8 cellular contexts compared by ENCODE assay signal in the genomic region with DNA sequence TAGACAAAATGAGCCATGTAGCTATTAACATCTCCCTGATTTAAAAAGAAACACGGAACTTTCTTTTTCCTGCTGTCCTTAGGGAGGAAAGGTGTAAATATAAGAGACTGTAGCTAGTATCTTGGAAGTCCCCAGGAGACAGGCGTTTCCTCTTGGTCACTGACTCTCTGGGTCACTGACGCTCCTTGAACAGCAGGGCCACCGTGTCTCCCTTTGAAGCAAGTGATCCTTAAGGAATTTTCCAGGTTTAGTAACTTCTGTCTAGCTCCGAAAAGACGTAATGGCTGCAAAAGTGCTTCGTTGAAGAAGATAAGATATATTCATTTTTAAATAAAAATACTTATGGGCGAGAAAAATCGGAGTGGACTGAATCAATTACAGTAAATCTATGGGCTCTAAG. TPM values are rescaled to one million over a fixed set of nuclear protein-coding genes. Genes with fewer than 3 reads are reported as not detected.
DNase-seq lines count a peak whose midpoint lies in the region; ATAC-seq and TF ChIP-seq lines count a peak whose summit lies in the region.

No MANE protein-coding gene starts in this region.

- CTCF ChIA-PET in HEK293 (lab: Yijun Ruan, JAX) = interaction anchor here (0.6 to 3.6 kb wide), 30 partner anchors 8 to 752 kb away, joined by 3 to 28 read pairs (median 4); partner anchors contain the start of gene OR2S2

- peak; percentile 26 for DNase-seq in astrocyte of the hippocampus (ENCODE audit: low read depth, low spot score)
- no peak for DNase-seq in lung (ENCODE audit: low spot score)
- no peak for DNase-seq in uterus
- DNase-seq in GM10266 (ENCODE audit: extremely low spot score) = no peak

- H3K36me3 ChIP-seq in HEK293 (ENCODE audit: control insufficient read depth in 2 of 2, insufficient read depth in 1 of 2, low read length in 2 of 2) (peaks cover 0 to 16% of the 10 kb centered on the region in 2 experiments; a peak in 1 of 3 replicates), lung (ENCODE audit: control insufficient read depth in 2 of 2, insufficient read depth in 2 of 2, low read length in 2 of 2) (no peaks in the 10 kb centered on the region), uterus (no peaks in the 10 kb centered on the region)

- intact Hi-C loops in uterus (cut with DNase I; ENCODE audit: low total_unique reads) = no loop called here

- TF ChIP-seq CTCF in 22Rv1 (IDR thresholded peaks at IDR 0.05) (no peak), HEK293 (tag by site-specific recombination; IDR thresholded peaks at IDR 0.05) (no peak), lung (IDR thresholded peaks at IDR 0.05; ENCODE audit: control extremely low read depth, extremely low read depth) (no peak), uterus (IDR thresholded peaks at IDR 0.05) (no peak), GM10266 (IDR thresholded peaks at IDR 0.05; ENCODE audit: control insufficient read depth, insufficient read depth, low read depth, missing control alignments) (no peak)

- H3K27me3 ChIP-seq in lung (ENCODE audit: control insufficient read depth, insufficient read depth) (no peaks in the 10 kb centered on the region), uterus (no peaks in the 10 kb centered on the region)

- H3K9me3 ChIP-seq in HEK293 (ENCODE audit: control insufficient read depth, insufficient read depth, low read depth, low read length) = no peaks in the 10 kb centered on the region
- H3K9me3 ChIP-seq in lung (ENCODE audit: control insufficient read depth in 2 of 2, insufficient read depth in 1 of 2, low read length in 1 of 2) = no peaks in the 10 kb centered on the region
- no peaks in the 10 kb centered on the region for H3K9me3 ChIP-seq in uterus

- ATAC-seq in lung (ENCODE audit: insufficient read depth, low FRiP score) = no peak
- no peak for ATAC-seq in HG03025 (IDR thresholded peaks at IDR 0.05; ENCODE audit: low FRiP score, unreplicated experiment)
- no peak for ATAC-seq in HG02973 (IDR thresholded peaks at IDR 0.05; ENCODE audit: unreplicated experiment)

- H3K4me3 ChIP-seq in HEK293 (ENCODE audit: low read depth, low read length) (peak overlapping the region; percentile 93), lung (no peak overlapping the region), uterus (peak overlapping the region; percentile 83 to 98)

- H3K27ac ChIP-seq in 22Rv1 (peak overlapping the region; percentile 78), HEK293 (ENCODE audit: extremely low read depth, low read depth, low read length) (no peak overlapping the region), lung (ENCODE audit: low read depth in 1 of 2, low read length in 1 of 2) (peak overlapping the region; percentile 74 to 96), uterus (peak overlapping the region; percentile 90 to 93)

- H3K4me1 ChIP-seq in HEK293 (ENCODE audit: control insufficient read depth, insufficient read depth, low read length) = 0 out of 2 replicates have a peak, but pooled peaks cover 6% of the 10 kb centered on the region
- peaks cover 7 to 19% of the 10 kb centered on the region in 2 donors for H3K4me1 ChIP-seq in lung (ENCODE audit: control insufficient read depth in 2 of 2, insufficient read depth in 2 of 2, low read length in 2 of 2)
- H3K4me1 ChIP-seq in uterus = peaks cover 0 to 18% of the 10 kb centered on the region in 2 donors

- no peak for TF ChIP-seq POLR2A in uterus (IDR thresholded peaks at IDR 0.05)

- POLR2A ChIA-PET in HEK293 (lab: Yijun Ruan, JAX) = interaction anchor here (0.6 to 2.6 kb wide), 52 partner anchors 8 to 427 kb away, joined by 3 to 30 read pairs (median 4); partner anchors contain the start of genes CCIN, GLIPR2, GNE and HINT2

- WGBS in lung, 2 donors = 6 to 7% methylated on average over 9 of the region's 9 CpGs

TF ChIP-seq in HEK293, 187 proteins besides CTCF, POLR2A, EP300 and RAD21 (continues in another document):
- TF ChIP-seq ZNF600 (tag by site-specific recombination; IDR thresholded peaks at IDR 0.05) (no peak), ZNF121 (tag by site-specific recombination; IDR thresholded peaks at IDR 0.05) (no peak), ELK4 (IDR thresholded peaks at IDR 0.05; ENCODE audit: borderline replicate concordance, low read depth, low read length) (no peak), ZFP3 (tag by site-specific recombination; IDR thresholded peaks at IDR 0.05; ENCODE audit: low read depth) (no peak), ZNF391 (tag by site-specific recombination; IDR thresholded peaks at IDR 0.05; ENCODE audit: borderline replicate concordance, low read depth) (no peak), ZNF473 (tag by site-specific recombination; IDR thresholded peaks at IDR 0.05) (no peak), ZFP37 (tag by site-specific recombination; IDR thresholded peaks at IDR 0.05) (no peak), SP7 (tag by site-specific recombination; IDR thresholded peaks at IDR 0.05) (no peak), ZNF785 (tag by site-specific recombination; IDR thresholded peaks at IDR 0.05) (no peak)
- TF ChIP-seq, protein P1, sequence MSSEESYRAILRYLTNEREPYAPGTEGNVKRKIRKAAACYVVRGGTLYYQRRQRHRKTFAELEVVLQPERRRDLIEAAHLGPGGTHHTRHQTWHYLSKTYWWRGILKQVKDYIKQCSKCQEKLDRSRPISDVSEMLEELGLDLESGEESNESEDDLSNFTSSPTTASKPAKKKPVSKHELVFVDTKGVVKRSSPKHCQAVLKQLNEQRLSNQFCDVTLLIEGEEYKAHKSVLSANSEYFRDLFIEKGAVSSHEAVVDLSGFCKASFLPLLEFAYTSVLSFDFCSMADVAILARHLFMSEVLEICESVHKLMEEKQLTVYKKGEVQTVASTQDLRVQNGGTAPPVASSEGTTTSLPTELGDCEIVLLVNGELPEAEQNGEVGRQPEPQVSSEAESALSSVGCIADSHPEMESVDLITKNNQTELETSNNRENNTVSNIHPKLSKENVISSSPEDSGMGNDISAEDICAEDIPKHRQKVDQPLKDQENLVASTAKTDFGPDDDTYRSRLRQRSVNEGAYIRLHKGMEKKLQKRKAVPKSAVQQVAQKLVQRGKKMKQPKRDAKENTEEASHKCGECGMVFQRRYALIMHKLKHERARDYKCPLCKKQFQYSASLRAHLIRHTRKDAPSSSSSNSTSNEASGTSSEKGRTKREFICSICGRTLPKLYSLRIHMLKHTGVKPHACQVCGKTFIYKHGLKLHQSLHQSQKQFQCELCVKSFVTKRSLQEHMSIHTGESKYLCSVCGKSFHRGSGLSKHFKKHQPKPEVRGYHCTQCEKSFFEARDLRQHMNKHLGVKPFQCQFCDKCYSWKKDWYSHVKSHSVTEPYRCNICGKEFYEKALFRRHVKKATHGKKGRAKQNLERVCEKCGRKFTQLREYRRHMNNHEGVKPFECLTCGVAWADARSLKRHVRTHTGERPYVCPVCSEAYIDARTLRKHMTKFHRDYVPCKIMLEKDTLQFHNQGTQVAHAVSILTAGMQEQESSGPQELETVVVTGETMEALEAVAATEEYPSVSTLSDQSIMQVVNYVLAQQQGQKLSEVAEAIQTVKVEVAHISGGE (tag by site-specific recombination; conservative IDR thresholded peaks at IDR 0.05; ENCODE audit: low read depth) = no peak
- TF ChIP-seq, protein P2, sequence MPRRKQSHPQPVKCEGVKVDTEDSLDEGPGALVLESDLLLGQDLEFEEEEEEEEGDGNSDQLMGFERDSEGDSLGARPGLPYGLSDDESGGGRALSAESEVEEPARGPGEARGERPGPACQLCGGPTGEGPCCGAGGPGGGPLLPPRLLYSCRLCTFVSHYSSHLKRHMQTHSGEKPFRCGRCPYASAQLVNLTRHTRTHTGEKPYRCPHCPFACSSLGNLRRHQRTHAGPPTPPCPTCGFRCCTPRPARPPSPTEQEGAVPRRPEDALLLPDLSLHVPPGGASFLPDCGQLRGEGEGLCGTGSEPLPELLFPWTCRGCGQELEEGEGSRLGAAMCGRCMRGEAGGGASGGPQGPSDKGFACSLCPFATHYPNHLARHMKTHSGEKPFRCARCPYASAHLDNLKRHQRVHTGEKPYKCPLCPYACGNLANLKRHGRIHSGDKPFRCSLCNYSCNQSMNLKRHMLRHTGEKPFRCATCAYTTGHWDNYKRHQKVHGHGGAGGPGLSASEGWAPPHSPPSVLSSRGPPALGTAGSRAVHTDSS (tag by site-specific recombination; IDR thresholded peaks at IDR 0.05) = no peak
- TF ChIP-seq, protein P3, sequence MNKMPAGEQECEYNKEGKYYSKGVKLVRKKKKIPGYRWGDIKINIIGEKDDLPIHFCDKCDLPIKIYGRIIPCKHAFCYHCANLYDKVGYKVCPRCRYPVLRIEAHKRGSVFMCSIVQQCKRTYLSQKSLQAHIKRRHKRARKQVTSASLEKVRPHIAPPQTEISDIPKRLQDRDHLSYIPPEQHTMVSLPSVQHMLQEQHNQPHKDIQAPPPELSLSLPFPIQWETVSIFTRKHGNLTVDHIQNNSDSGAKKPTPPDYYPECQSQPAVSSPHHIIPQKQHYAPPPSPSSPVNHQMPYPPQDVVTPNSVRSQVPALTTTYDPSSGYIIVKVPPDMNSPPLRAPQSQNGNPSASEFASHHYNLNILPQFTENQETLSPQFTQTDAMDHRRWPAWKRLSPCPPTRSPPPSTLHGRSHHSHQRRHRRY (tag by site-specific recombination; IDR thresholded peaks at IDR 0.05) = no peak

RNA-seq across cellular contexts. Expression of gene CLTA, which starts 0.7 kb away (rescaled TPM):
- total RNA-seq in lung (100 to 1,000 TPM; 143 to 195 TPM), uterus (100 to 1,000 TPM; 111 to 191 (median 141) TPM)
- polyA plus RNA-seq in lung = 100 to 1,000 TPM; 145 to 269 TPM

RNA-seq across cellular contexts. Expression of gene CCIN, which starts 20.8 kb away (rescaled TPM):
- total RNA-seq in lung (under 1 TPM in 1 of 2 donors, not detected in 1; 0.89 TPM), uterus (1 to 10 TPM in 2 of 4 donors, under 1 TPM in 2; 0.26 to 1.6 (median 0.99) TPM)
- under 1 TPM; 0.12 to 0.15 TPM for polyA plus RNA-seq in lung

RNA-seq across cellular contexts. Expression of gene GLIPR2, which starts 53.4 kb away (rescaled TPM):
- total RNA-seq in lung = 100 to 1,000 TPM in 1 of 2 donors, 10 to 100 TPM in 1; 17.4 to 112 TPM
- 10 to 100 TPM; 61.6 to 90.0 TPM for polyA plus RNA-seq in lung
- 100 to 1,000 TPM in 1 of 4 donors, 10 to 100 TPM in 3; 25.6 to 109 (median 60.8) TPM for total RNA-seq in uterus
